ENCODE assay signal across 1 cellular context in genomic region chr1:221302357-221303147, GRCh38.
TF ChIP-seq lines count a peak whose summit lies in the region.

No MANE protein-coding gene starts in this region.

TF ChIP-seq in HepG2, 621 proteins besides CTCF, POLR2A, EP300 and RAD21 (continued from another document):
- no peak for TF ChIP-seq RARG (CRISPR knock-in tag; IDR thresholded peaks at IDR 0.05; ENCODE audit: low read depth)
- TF ChIP-seq ZNF281 (CRISPR knock-in tag; IDR thresholded peaks at IDR 0.05; ENCODE audit: borderline replicate concordance) = no peak
- TF ChIP-seq MAFG (CRISPR knock-in tag; IDR thresholded peaks at IDR 0.05) = no peak
- no peak for TF ChIP-seq ZBTB14 (CRISPR knock-in tag; IDR thresholded peaks at IDR 0.05)
- no peak for TF ChIP-seq ELF4 (CRISPR knock-in tag; IDR thresholded peaks at IDR 0.05; ENCODE audit: borderline replicate concordance)
- TF ChIP-seq PRDM15 (CRISPR knock-in tag; IDR thresholded peaks at IDR 0.05) = no peak
- no peak for TF ChIP-seq ZFP41 (CRISPR knock-in tag; IDR thresholded peaks at IDR 0.05; ENCODE audit: borderline replicate concordance)
- TF ChIP-seq FOXJ3 (CRISPR knock-in tag; IDR thresholded peaks at IDR 0.05; ENCODE audit: borderline replicate concordance) = no peak
- TF ChIP-seq ZNF646 (CRISPR knock-in tag; IDR thresholded peaks at IDR 0.05) = no peak
- TF ChIP-seq ZNF264 (CRISPR knock-in tag; IDR thresholded peaks at IDR 0.05) = no peak
- TF ChIP-seq MTA1 (CRISPR knock-in tag; IDR thresholded peaks at IDR 0.05; ENCODE audit: borderline replicate concordance) = no peak
- no peak for TF ChIP-seq AHR (CRISPR knock-in tag; IDR thresholded peaks at IDR 0.05)
